ENCODE assay signal across 22 cellular contexts in the genomic region with DNA sequence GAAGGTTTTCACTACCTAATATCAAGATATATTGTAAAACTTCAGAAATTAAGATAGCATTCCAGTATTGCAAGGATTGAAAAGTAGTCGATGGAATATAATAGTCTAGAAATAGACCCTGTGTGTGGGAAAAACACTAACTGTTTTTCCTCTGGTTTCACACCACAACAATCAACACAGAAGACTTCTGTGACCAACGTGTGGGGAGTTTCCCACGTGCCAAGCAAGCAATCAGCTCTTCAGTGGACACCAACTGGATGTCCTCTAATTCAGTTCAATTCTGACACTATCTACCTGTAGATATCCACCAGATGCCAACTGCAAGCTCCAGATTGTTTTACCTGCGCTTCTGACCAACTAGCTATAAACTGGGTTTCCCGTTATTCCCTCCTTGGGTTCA. TPM values are rescaled to one million over a fixed set of nuclear protein-coding genes. Genes with fewer than 3 reads are reported as not detected.
DNase-seq lines count a peak whose midpoint lies in the region; ATAC-seq, FAIRE-seq and TF ChIP-seq lines count a peak whose summit lies in the region.
"Had no signal": no experiment of that assay in that cellular context is flagged by ENCODE, and none has a peak within 500 bp of the region (broad histone marks: within the 10 kb centered on the region; RNA-seq: fewer than 3 reads in every experiment).

No MANE protein-coding gene starts in this region.

- H3K27me3 Mint-ChIP-seq in central memory CD8-positive, alpha-beta T cell = no peaks in the 10 kb centered on the region
- peaks cover 0 to 31% (median 0%) of the 10 kb centered on the region in 5 donors for H3K27me3 Mint-ChIP-seq in naive thymus-derived CD4-positive, alpha-beta T cell

- H3K27ac Mint-ChIP-seq in central memory CD8-positive, alpha-beta T cell (ENCODE audit: low read depth) = no peak overlapping the region
- no peak overlapping the region for H3K27ac Mint-ChIP-seq in naive thymus-derived CD4-positive, alpha-beta T cell
- H3K27ac Mint-ChIP-seq: CD4-positive, alpha-beta memory T cell had no signal

- ATAC-seq in central memory CD8-positive, alpha-beta T cell (replicated peaks; ENCODE audit: extremely low read depth, poor library complexity, severe bottlenecking) = peak; percentile 47
- peak; percentile 37 for ATAC-seq in naive thymus-derived CD4-positive, alpha-beta T cell

- peak; percentile 28 for DNase-seq in activated CD8-positive, alpha-beta memory T cell treated with anti-CD3 and anti-CD28 coated beads for 24 hours
- no peak for DNase-seq in activated CD8-positive, alpha-beta memory T cell treated with anti-CD3 and anti-CD28 coated beads, Interleukin-2, amount 50 U/mL, for 4 hours
- DNase-seq in central memory CD8-positive, alpha-beta T cell (ENCODE audit: low spot score in 2 of 2) = no peak
- DNase-seq in naive thymus-derived CD4-positive, alpha-beta T cell = no peak
- DNase-seq in activated T-cell treated with anti-CD3 and anti-CD28 coated beads for 4 hours (no peak), DMS53 (lab: John Stamatoyannopoulos, UW) (no peak), kidney (no peak)
- DNase-seq: 8988T; Caco-2; CD4-positive, alpha-beta memory T cell; DMS79; GDM1; GM23248 had no signal

- intact Hi-C loops in naive thymus-derived CD4-positive, alpha-beta T cell (cut with micrococcal nuclease) = no loop called here
- intact Hi-C loops in kidney (cut with DNase I) = no loop called here

- FAIRE-seq in kidney (lab: Jason Lieb, UNC) = no peak
- FAIRE-seq: D721Med had no signal

- POLR2A ChIA-PET in naive thymus-derived CD4-positive, alpha-beta T cell (lab: Charles Lee) = interaction anchor here (0.5 to 1.1 kb wide), 3 partner anchors 11 to 234 kb away, joined by 3 to 4 read pairs (median 4); no protein-coding TSS in a partner anchor

- H3K9me3 ChIP-seq in naive thymus-derived CD4-positive, alpha-beta T cell (ENCODE audit: control insufficient read depth in 2 of 3, low read length in 3 of 3) = no peaks in the 10 kb centered on the region
- no peaks in the 10 kb centered on the region for H3K9me3 ChIP-seq in kidney (ENCODE audit: control insufficient read depth in 1 of 2, low read length in 2 of 2)
- H3K9me3 ChIP-seq: Caco-2, HAP-1 had no signal

- H3K9ac ChIP-seq in kidney (ENCODE audit: low read length in 2 of 2) = no peak overlapping the region
- H3K9ac ChIP-seq: BLaER1, GM23248 had no signal

- no peaks in the 10 kb centered on the region for H3K36me3 ChIP-seq in naive thymus-derived CD4-positive, alpha-beta T cell (ENCODE audit: control insufficient read depth in 2 of 3, insufficient read depth in 3 of 3, low read length in 3 of 3)
- H3K36me3 ChIP-seq in kidney (ENCODE audit: control insufficient read depth in 1 of 2, insufficient read depth in 2 of 2, low read length in 2 of 2) = no peaks in the 10 kb centered on the region
- H3K36me3 ChIP-seq: BLaER1, HAP-1 had no signal

- H3K27me3 ChIP-seq in naive thymus-derived CD4-positive, alpha-beta T cell (ENCODE audit: control insufficient read depth in 2 of 2, insufficient read depth in 2 of 2, low read length in 2 of 2) = no peaks in the 10 kb centered on the region
- H3K27me3 ChIP-seq: BLaER1 had no signal

- peaks cover 10% of the 10 kb centered on the region for H3K36me3 Mint-ChIP-seq in central memory CD8-positive, alpha-beta T cell (ENCODE audit: insufficient read depth)
- H3K36me3 Mint-ChIP-seq in naive thymus-derived CD4-positive, alpha-beta T cell = peaks cover 0 to 2% (median 0%) of the 10 kb centered on the region in 5 donors
- H3K36me3 Mint-ChIP-seq: CD4-positive, alpha-beta memory T cell had no signal

- H3K4me1 Mint-ChIP-seq in central memory CD8-positive, alpha-beta T cell = peaks cover 54% of the 10 kb centered on the region
- peaks cover 0 to 21% (median 6%) of the 10 kb centered on the region in 7 donors for H3K4me1 Mint-ChIP-seq in naive thymus-derived CD4-positive, alpha-beta T cell

- CTCF ChIA-PET in naive thymus-derived CD4-positive, alpha-beta T cell (lab: Charles Lee) = interaction anchor here (0.6 kb wide), 1 partner anchor 140 kb away, joined by 3 read pairs; no protein-coding TSS in a partner anchor

- TF ChIP-seq CTCF in kidney (IDR thresholded peaks at IDR 0.05; ENCODE audit: borderline replicate concordance, extremely low read depth, insufficient read depth) = no peak

- no peak overlapping the region for H3K4me3 ChIP-seq in naive thymus-derived CD4-positive, alpha-beta T cell (ENCODE audit: low read length)
- no peak overlapping the region for H3K4me3 ChIP-seq in kidney (ENCODE audit: low read length in 2 of 2)
- H3K4me3 ChIP-seq: BLaER1, GM23248, HAP-1 had no signal

- H3K9me3 Mint-ChIP-seq in central memory CD8-positive, alpha-beta T cell = peaks cover 4% of the 10 kb centered on the region
- peaks cover 0 to 5% (median 0%) of the 10 kb centered on the region in 11 donors for H3K9me3 Mint-ChIP-seq in naive thymus-derived CD4-positive, alpha-beta T cell

- H3K4me3 Mint-ChIP-seq in central memory CD8-positive, alpha-beta T cell = peak overlapping the region; percentile 31
- H3K4me3 Mint-ChIP-seq in naive thymus-derived CD4-positive, alpha-beta T cell = no peak overlapping the region
- H3K4me3 Mint-ChIP-seq: CD14-positive monocyte; CD4-positive, alpha-beta memory T cell had no signal

- no peak overlapping the region for H3K27ac ChIP-seq in naive thymus-derived CD4-positive, alpha-beta T cell (ENCODE audit: low read depth, low read length)
- H3K27ac ChIP-seq in kidney (ENCODE audit: low read depth in 2 of 2, low read length in 2 of 2) = no peak overlapping the region
- H3K27ac ChIP-seq: BLaER1, GM23248 had no signal

- peaks cover 8 to 14% of the 10 kb centered on the region in 2 donors for H3K4me1 ChIP-seq in naive thymus-derived CD4-positive, alpha-beta T cell (ENCODE audit: control insufficient read depth in 2 of 2, insufficient read depth in 2 of 2, low read length in 2 of 2)
- H3K4me1 ChIP-seq in kidney (ENCODE audit: control insufficient read depth in 1 of 2, insufficient read depth in 1 of 2, low read depth in 1 of 2, low read length in 2 of 2) = no peaks in the 10 kb centered on the region
- H3K4me1 ChIP-seq: HAP-1 had no signal

RNA-seq across cellular contexts. Expression of gene CD244, which starts 12.1 kb away (rescaled TPM):
- total RNA-seq in naive thymus-derived CD4-positive, alpha-beta T cell = 10 to 100 TPM in 1 of 5 experiments, 1 to 10 TPM in 1, under 1 TPM in 3; 0.27 to 33.6 (median 0.46) TPM
- polyA plus RNA-seq in naive thymus-derived CD4-positive, alpha-beta T cell = 1 to 10 TPM; 3.9 to 4.6 TPM
- total RNA-seq in kidney = 1.8 TPM
- polyA plus RNA-seq in kidney (ENCODE audit: insufficient read depth, low read depth, low replicate concordance) = 0.15 TPM
- total RNA-seq: A673; CD4-positive, alpha-beta memory T cell; Daoy; GM23248; H4; HT-29 had no signal
- polyA plus RNA-seq: AG04450, GM23248 had no signal

RNA-seq across cellular contexts. Expression of gene ITLN1, which starts 34.4 kb away (rescaled TPM):
- under 1 TPM in 1 of 5 experiments, not detected in 4; 0.88 TPM for total RNA-seq in naive thymus-derived CD4-positive, alpha-beta T cell
- polyA plus RNA-seq in naive thymus-derived CD4-positive, alpha-beta T cell = not detected
- not detected for total RNA-seq in kidney
- polyA plus RNA-seq in kidney (ENCODE audit: insufficient read depth, low read depth, low replicate concordance) = 15.4 TPM
- total RNA-seq: A673; Caco-2; CD4-positive, alpha-beta memory T cell; GM23248; H4; HT-29 had no signal
- polyA plus RNA-seq: AG04450; CD4-positive, alpha-beta memory T cell; GM23248 had no signal

RNA-seq across cellular contexts. Expression of gene LY9, which starts 54.6 kb away (rescaled TPM):
- 100 to 1,000 TPM in 4 of 5 experiments, 1 to 10 TPM in 1; 5.6 to 141 (median 105) TPM for total RNA-seq in naive thymus-derived CD4-positive, alpha-beta T cell
- 100 to 1,000 TPM; 182 to 225 TPM for polyA plus RNA-seq in naive thymus-derived CD4-positive, alpha-beta T cell
- total RNA-seq in kidney = 3.5 TPM
- 0.41 TPM for polyA plus RNA-seq in kidney (ENCODE audit: insufficient read depth, low read depth, low replicate concordance)
- total RNA-seq: A673, Caco-2, GM23248, H4, HT-29 had no signal
- polyA plus RNA-seq: AG04450, GM23248 had no signal
